In the genomic region with DNA sequence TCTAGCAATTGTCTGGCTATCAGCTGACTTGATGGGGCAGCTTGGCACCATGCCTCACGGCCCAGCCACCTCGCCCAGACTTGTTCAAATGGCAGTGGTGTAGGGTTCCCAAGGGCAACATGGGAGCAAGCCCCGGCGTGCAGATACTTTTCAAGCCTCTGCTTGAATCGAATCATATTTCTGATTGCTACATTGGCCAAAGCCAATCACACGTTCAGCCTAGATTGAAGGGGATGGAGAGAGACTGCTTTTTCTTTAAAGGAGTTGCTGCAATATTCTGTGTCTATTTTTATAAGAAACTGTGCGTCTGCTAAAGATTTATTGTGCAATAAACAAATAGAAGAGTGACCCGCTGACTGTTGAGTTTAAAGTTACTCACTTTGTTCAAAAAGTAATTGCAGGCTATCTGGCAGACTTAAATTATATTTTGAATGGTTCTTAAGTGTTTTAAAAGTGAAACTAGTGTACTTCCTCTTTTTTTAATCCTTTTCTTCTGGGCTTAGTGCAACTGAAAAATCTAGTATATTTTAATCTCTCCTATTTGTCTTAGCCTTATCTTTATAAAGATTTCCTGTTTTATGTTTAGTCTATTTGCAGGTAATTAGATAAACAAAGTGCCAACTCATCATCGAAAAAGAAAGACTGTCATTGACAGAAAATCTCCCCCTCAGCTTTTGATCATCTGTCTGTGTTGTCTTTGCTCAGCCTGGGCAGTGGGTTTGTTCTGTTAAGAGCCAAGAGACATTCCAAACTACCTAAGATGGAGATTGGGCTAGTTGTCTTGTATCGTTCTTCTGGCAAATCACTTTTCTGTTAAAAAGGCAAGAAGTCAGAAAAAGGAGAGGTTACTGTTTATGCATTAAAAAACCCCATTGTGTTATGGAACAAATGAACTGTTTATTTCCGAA, we compare ENCODE assay signal across 9 cellular contexts.
DNase-seq lines count a peak whose midpoint lies in the region; ATAC-seq and TF ChIP-seq lines count a peak whose summit lies in the region.
"Had no signal": no experiment of that assay in that cellular context is flagged by ENCODE, and none has a peak within 500 bp of the region (broad histone marks: within the 10 kb centered on the region; RNA-seq: fewer than 3 reads in every experiment).

No MANE protein-coding gene starts in this region.

- TF ChIP-seq CTCF in BJ (IDR thresholded peaks at IDR 0.05; ENCODE audit: insufficient read depth, low read depth, low read length) (no peak), astrocyte of the spinal cord (IDR thresholded peaks at IDR 0.05; ENCODE audit: low read depth, low read length) (no peak), nephron progenitor cell (IDR thresholded peaks at IDR 0.05) (no peak)

- DNase-seq in BJ (ENCODE audit: low read depth) (peak; percentile 49), NCI-H1436 treated with DMSO at 0.1 percent for 48 hours (lab: John Stamatoyannopoulos, UW) (peak; percentile 84), astrocyte of the spinal cord (ENCODE audit: low read depth, low spot score) (peak; percentile 40), nephron progenitor cell (no peak), DMS53 (lab: John Stamatoyannopoulos, UW) (no peak)
- no peak for DNase-seq in activated CD8-positive, alpha-beta T cell treated with anti-CD3 and anti-CD28 coated beads, Interleukin-2, amount 10 ng/mL, durations not matched to agents 7 days and 5 days
- DNase-seq: activated naive CD8-positive, alpha-beta T cell treated with anti-CD3 and anti-CD28 coated beads, Interleukin-2, amount 10 ng/mL, durations not matched to agents 7 days and 5 days had no signal

- POLR2A ChIA-PET in BJ (lab: Charles Lee): no interaction called here
- POLR2A ChIA-PET in activated CD8-positive, alpha-beta T cell treated with anti-CD3 and anti-CD28 coated beads, Interleukin-2, amount 10 ng/mL, durations not matched to agents 7 days and 5 days (lab: Charles Lee): no interaction called here

- in situ Hi-C loops in astrocyte of the spinal cord (cut with HindIII; ENCODE audit: low sequenced_read_pairs): no loop called here

- no peaks in the 10 kb centered on the region for H3K27me3 ChIP-seq in BJ (ENCODE audit: control insufficient read depth, insufficient read depth, low read length)

- CTCF ChIA-PET in BJ (lab: Yijun Ruan, JAX): interaction anchor here (1.0 to 1.2 kb wide), 2 partner anchors 13 to 14 kb away, joined by 3 read pairs; no protein-coding TSS in a partner anchor
- CTCF ChIA-PET in activated CD8-positive, alpha-beta T cell treated with anti-CD3 and anti-CD28 coated beads, Interleukin-2, amount 10 ng/mL, durations not matched to agents 7 days and 5 days (lab: Charles Lee): no interaction called here

- peaks cover 21% of the 10 kb centered on the region for H3K4me1 Mint-ChIP-seq in nephron progenitor cell
- H3K4me1 Mint-ChIP-seq in activated CD8-positive, alpha-beta T cell treated with anti-CD3 and anti-CD28 coated beads, Interleukin-2, amount 10 ng/mL, durations not matched to agents 7 days and 5 days (ENCODE audit: low read depth): no peaks in the 10 kb centered on the region
- H3K4me1 Mint-ChIP-seq: activated naive CD8-positive, alpha-beta T cell treated with anti-CD3 and anti-CD28 coated beads, Interleukin-2, amount 10 ng/mL, durations not matched to agents 7 days and 5 days had no signal

- peaks cover 34% of the 10 kb centered on the region for H3K36me3 Mint-ChIP-seq in nephron progenitor cell (ENCODE audit: low read depth)
- no peaks in the 10 kb centered on the region for H3K36me3 Mint-ChIP-seq in activated CD8-positive, alpha-beta T cell treated with anti-CD3 and anti-CD28 coated beads, Interleukin-2, amount 10 ng/mL, durations not matched to agents 7 days and 5 days (ENCODE audit: low read depth)
- H3K36me3 Mint-ChIP-seq: activated naive CD8-positive, alpha-beta T cell treated with anti-CD3 and anti-CD28 coated beads, Interleukin-2, amount 10 ng/mL, durations not matched to agents 7 days and 5 days had no signal

- peak overlapping the region; percentile 75 for H3K27ac Mint-ChIP-seq in nephron progenitor cell
- no peak overlapping the region for H3K27ac Mint-ChIP-seq in activated CD8-positive, alpha-beta T cell treated with anti-CD3 and anti-CD28 coated beads, Interleukin-2, amount 10 ng/mL, durations not matched to agents 7 days and 5 days
- H3K27ac Mint-ChIP-seq: activated naive CD8-positive, alpha-beta T cell treated with anti-CD3 and anti-CD28 coated beads, Interleukin-2, amount 10 ng/mL, durations not matched to agents 7 days and 5 days had no signal

- H3K36me3 ChIP-seq in BJ (ENCODE audit: control insufficient read depth, insufficient read depth, low read length): no peaks in the 10 kb centered on the region; the same call in 1 of the 2 replicates

- ATAC-seq in GM21528 (IDR thresholded peaks at IDR 0.05; ENCODE audit: low FRiP score, unreplicated experiment) (peak; percentile 82), HG02763 (IDR thresholded peaks at IDR 0.05; ENCODE audit: unreplicated experiment) (no peak)
- no peak for ATAC-seq in activated CD8-positive, alpha-beta T cell treated with anti-CD3 and anti-CD28 coated beads, Interleukin-2, amount 10 ng/mL, durations not matched to agents 7 days and 5 days

- no peak overlapping the region for H3K4me3 Mint-ChIP-seq in nephron progenitor cell
- no peak overlapping the region for H3K4me3 Mint-ChIP-seq in activated CD8-positive, alpha-beta T cell treated with anti-CD3 and anti-CD28 coated beads, Interleukin-2, amount 10 ng/mL, durations not matched to agents 7 days and 5 days
- H3K4me3 Mint-ChIP-seq: activated naive CD8-positive, alpha-beta T cell treated with anti-CD3 and anti-CD28 coated beads, Interleukin-2, amount 10 ng/mL, durations not matched to agents 7 days and 5 days had no signal

- H3K9me3 Mint-ChIP-seq in nephron progenitor cell: peaks cover 25% of the 10 kb centered on the region
- no peaks in the 10 kb centered on the region for H3K9me3 Mint-ChIP-seq in activated CD8-positive, alpha-beta T cell treated with anti-CD3 and anti-CD28 coated beads, Interleukin-2, amount 10 ng/mL, durations not matched to agents 7 days and 5 days (ENCODE audit: insufficient read depth)

- no peaks in the 10 kb centered on the region for H3K27me3 Mint-ChIP-seq in nephron progenitor cell (ENCODE audit: low read depth, poor library complexity)
- H3K27me3 Mint-ChIP-seq in activated CD8-positive, alpha-beta T cell treated with anti-CD3 and anti-CD28 coated beads, Interleukin-2, amount 10 ng/mL, durations not matched to agents 7 days and 5 days (ENCODE audit: low read depth): peaks cover 14% of the 10 kb centered on the region

- no peak overlapping the region for H3K4me3 ChIP-seq in BJ (ENCODE audit: low read depth, low read length)
- H3K4me3 ChIP-seq in astrocyte of the spinal cord (ENCODE audit: low read depth, low read length): peak overlapping the region; percentile 14

Comparison
In these comparisons a context has a peak if more than half of its experiments do, and no peak if none do; other contexts are left out.
1. DNase-seq: peak in BJ (single experiment), NCI-H1436 treated with DMSO at 0.1 percent for 48 hours (single experiment) and astrocyte of the spinal cord (single experiment); none in nephron progenitor cell (single experiment), activated CD8-positive, alpha-beta T cell treated with anti-CD3 and anti-CD28 coated beads, Interleukin-2, amount 10 ng/mL, durations not matched to agents 7 days and 5 days (single experiment) and DMS53 (single experiment).